ENCODE assay signal across 9 cellular contexts in the genomic region with DNA sequence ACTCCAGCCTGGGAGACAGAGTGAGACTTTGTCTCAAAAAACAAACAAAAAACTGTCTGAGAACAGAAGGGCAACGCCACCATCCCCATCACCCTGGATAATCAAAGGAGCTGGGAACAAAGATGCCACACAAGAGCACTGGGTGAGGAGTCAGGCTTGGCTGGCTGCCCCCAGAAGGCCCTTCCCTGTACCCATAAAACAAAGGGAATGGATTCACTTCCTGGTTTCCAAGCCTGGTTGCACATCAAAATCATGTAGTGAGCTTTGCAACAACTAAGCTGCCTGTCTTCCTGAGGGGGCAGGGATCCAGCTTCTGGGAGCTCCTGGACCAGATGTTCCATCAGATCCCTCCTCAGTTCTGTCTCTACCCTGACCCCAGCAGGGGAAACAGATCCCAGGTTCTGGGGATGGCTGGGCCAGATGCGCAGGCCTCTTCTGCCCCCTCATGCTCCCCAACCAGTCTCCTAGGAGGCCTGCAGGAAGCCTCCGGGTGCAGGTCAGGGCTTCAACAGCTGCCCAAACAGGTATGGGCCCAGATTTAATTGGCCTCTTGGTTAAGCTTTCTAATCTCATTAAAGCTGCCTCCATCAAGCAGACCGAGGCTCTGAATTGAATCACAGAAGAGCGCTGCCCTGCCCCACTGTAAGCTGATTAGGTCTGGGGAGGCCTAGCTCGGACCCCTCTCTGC.
DNase-seq lines count a peak whose midpoint lies in the region; ATAC-seq, FAIRE-seq and TF ChIP-seq lines count a peak whose summit lies in the region.
"Had no signal": no experiment of that assay in that cellular context is flagged by ENCODE, and none has a peak within 500 bp of the region (broad histone marks: within the 10 kb centered on the region; RNA-seq: fewer than 3 reads in every experiment).

No MANE protein-coding gene starts in this region.

- H3K9me3 ChIP-seq in heart left ventricle (no peaks in the 10 kb centered on the region), colonic mucosa (no peaks in the 10 kb centered on the region), muscle layer of colon (ENCODE audit: low read length) (no peaks in the 10 kb centered on the region)

- H3K27me3 ChIP-seq in heart left ventricle (no peaks in the 10 kb centered on the region), colonic mucosa (no peaks in the 10 kb centered on the region), muscle layer of colon (ENCODE audit: control insufficient read depth in 1 of 2, insufficient read depth in 2 of 2, low read length in 2 of 2) (no peaks in the 10 kb centered on the region)

- no peak for TF ChIP-seq POLR2A in heart left ventricle (IDR thresholded peaks at IDR 0.05)

- H3K4me1 ChIP-seq in heart left ventricle (peaks cover 6 to 83% (median 46%) of the 10 kb centered on the region in 12 donors), colonic mucosa (peaks cover 30% of the 10 kb centered on the region), muscle layer of colon (ENCODE audit: insufficient read depth, low read length) (peaks cover 59% of the 10 kb centered on the region), urinary bladder (ENCODE audit: insufficient read depth) (no peaks in the 10 kb centered on the region)

- H3K36me3 ChIP-seq in heart left ventricle, result no peaks in the 10 kb centered on the region
- H3K36me3 ChIP-seq in colonic mucosa, result no peaks in the 10 kb centered on the region
- no peaks in the 10 kb centered on the region for H3K36me3 ChIP-seq in muscle layer of colon (ENCODE audit: insufficient read depth, low read length)
- no peaks in the 10 kb centered on the region for H3K36me3 ChIP-seq in urinary bladder (ENCODE audit: insufficient read depth)

- DNase-seq in heart left ventricle (no peak), left cardiac atrium (no peak), colonic mucosa (peak; percentile 85), mesenteric fat pad (ENCODE audit: low spot score) (no peak), GM19239 (ENCODE audit: insufficient read length, low spot score) (no peak)
- DNase-seq: activated CD4-positive, alpha-beta T cell treated with anti-CD3 and anti-CD28 coated beads, Interleukin-2, amount 50 U/mL, for 1 hour had no signal

- no peak for FAIRE-seq in GM19239 (lab: Jason Lieb, UNC)

- H3K27ac ChIP-seq in heart left ventricle, result peak overlapping the region in 11 of 12 donors; percentile 15 to 66 (median 40)
- H3K27ac ChIP-seq in colonic mucosa, result peak overlapping the region; percentile 66
- H3K27ac ChIP-seq in muscle layer of colon (ENCODE audit: low read depth, low read length), result peak overlapping the region; percentile 35
- peak overlapping the region; percentile 30 for H3K27ac ChIP-seq in urinary bladder (ENCODE audit: low read depth)

- WGBS in heart left ventricle, 4 donors, result 79 to 85% (median 80%) methylated on average over 6 of the region's 6 CpGs
- 66% methylated on average over 6 of the region's 6 CpGs for WGBS in urinary bladder

- intact Hi-C loops in heart left ventricle (cut with DNase I), result loop anchor here in 1 of 10 donors (10.0 kb wide), 1 partner anchor 57 kb away; no protein-coding TSS in a partner anchor
- intact Hi-C loops in left cardiac atrium (cut with DNase I), result no loop called here
- intact Hi-C loops in colonic mucosa (cut with DNase I), result no loop called here

- H3K4me3 ChIP-seq in heart left ventricle (no peak overlapping the region), colonic mucosa (no peak overlapping the region), muscle layer of colon (ENCODE audit: low read depth in 1 of 2, low read length in 2 of 2) (no peak overlapping the region), urinary bladder (ENCODE audit: low read depth, low read length) (no peak overlapping the region)

- H3K9ac ChIP-seq in colonic mucosa (ENCODE audit: low read depth in 2 of 2, low read length in 2 of 2) (peak overlapping the region in 1 of 2 donors; percentile 79), muscle layer of colon (ENCODE audit: low read length) (no peak overlapping the region)

- no peak for ATAC-seq in heart left ventricle
- ATAC-seq in left cardiac atrium, result no peak
- ATAC-seq in HG02759 (IDR thresholded peaks at IDR 0.05; ENCODE audit: unreplicated experiment), result no peak

- TF ChIP-seq CTCF in heart left ventricle (IDR thresholded peaks at IDR 0.05) (no peak), colonic mucosa (IDR thresholded peaks at IDR 0.05) (no peak)
